In the genomic region with DNA sequence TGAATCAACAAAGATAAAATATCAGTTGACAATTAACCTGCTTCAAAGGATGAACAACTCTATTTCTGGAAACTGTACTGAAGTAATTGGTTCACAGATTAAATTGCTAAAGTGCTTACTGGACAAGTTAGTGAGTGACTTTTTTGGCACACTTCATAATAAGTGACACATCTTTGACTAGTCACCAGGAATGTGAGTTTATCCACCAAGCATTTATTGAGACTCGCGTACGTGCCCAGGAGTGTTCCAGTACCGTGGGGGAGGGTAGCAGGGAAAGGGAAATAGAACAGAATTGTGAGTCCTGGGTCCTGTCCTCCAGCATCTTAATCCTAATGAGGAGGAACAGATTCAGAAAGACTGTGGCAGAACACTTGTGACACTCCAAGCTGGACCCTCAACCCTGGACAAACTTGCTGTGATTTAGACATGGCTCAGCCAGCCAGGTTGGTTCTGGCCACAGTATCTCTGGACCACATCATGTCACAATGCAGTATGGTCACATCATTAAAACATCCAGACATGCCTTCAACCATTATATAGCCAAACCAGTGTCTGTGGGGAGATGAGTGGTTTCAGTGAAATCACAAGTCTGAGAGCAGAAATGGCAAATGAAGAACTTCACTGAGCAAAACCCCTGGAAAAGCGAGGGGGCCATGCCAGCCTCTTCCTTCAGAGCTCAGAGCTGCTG, we compare ENCODE assay signal across 18 cellular contexts.
DNase-seq lines count a peak whose midpoint lies in the region; ATAC-seq, FAIRE-seq and TF ChIP-seq lines count a peak whose summit lies in the region.
"Had no signal": no experiment of that assay in that cellular context is flagged by ENCODE, and none has a peak within 500 bp of the region (broad histone marks: within the 10 kb centered on the region; RNA-seq: fewer than 3 reads in every experiment).

No MANE protein-coding gene starts in this region.

- H3K9me3 ChIP-seq in HepG2 (ENCODE audit: low read length): no peaks in the 10 kb centered on the region
- H3K9me3 ChIP-seq: adrenal gland, pancreas had no signal

- POLR2A ChIA-PET in BJ (lab: Charles Lee) (no interaction called here), HepG2 (lab: Yijun Ruan, JAX) (no interaction called here)

- no peak for TF ChIP-seq CTCF in BJ (IDR thresholded peaks at IDR 0.05; ENCODE audit: insufficient read depth, low read depth, low read length)
- no peak for TF ChIP-seq CTCF in nephron (IDR thresholded peaks at IDR 0.05; ENCODE audit: unreplicated experiment in 3 of 3)
- no peak for TF ChIP-seq CTCF in HepG2 (CRISPR knock-in tag; IDR thresholded peaks at IDR 0.05)

- H3K36me3 ChIP-seq in BJ (ENCODE audit: control insufficient read depth, insufficient read depth, low read length): no peaks in the 10 kb centered on the region
- no peaks in the 10 kb centered on the region for H3K36me3 ChIP-seq in HepG2 (replicated peaks in 1 of 2; ENCODE audit: control insufficient read depth in 1 of 2, insufficient read depth in 2 of 2, low read length in 2 of 2)
- H3K36me3 ChIP-seq: adrenal gland, BLaER1, pancreas had no signal

- no TSS peak for BruUV-seq in HepG2 (replicated peaks; lab: Mats Ljungman, UMichigan)

- H3K4me3 ChIP-seq in BJ (ENCODE audit: low read depth, low read length) (no peak overlapping the region), HepG2 (replicated peaks in 1 of 3; ENCODE audit: insufficient read depth in 1 of 3, low read depth in 2 of 3, low read length in 3 of 3) (no peak overlapping the region)
- H3K4me3 ChIP-seq: adrenal gland, BLaER1, pancreas had no signal

- no peak overlapping the region for H2AFZ ChIP-seq in HepG2 (ENCODE audit: low read length)

- H3K36me3 Mint-ChIP-seq in nephron (ENCODE audit: low read depth): no peaks in the 10 kb centered on the region
- H3K36me3 Mint-ChIP-seq: stimulated activated effector memory CD8-positive, alpha-beta T cell treated with anti-CD3 and anti-CD28 coated beads, Interleukin-12 subunit alpha, Interleukin-12 subunit beta, amount 100 ng/mL, for 72 hours had no signal

- H3K27me3 Mint-ChIP-seq in nephron (ENCODE audit: low read depth): no peaks in the 10 kb centered on the region

- no peak overlapping the region for H3K4me3 Mint-ChIP-seq in nephron
- H3K4me3 Mint-ChIP-seq: stimulated activated effector memory CD8-positive, alpha-beta T cell treated with anti-CD3 and anti-CD28 coated beads, Interleukin-12 subunit alpha, Interleukin-12 subunit beta, amount 100 ng/mL, for 72 hours had no signal

- no peak for FAIRE-seq in HepG2 (lab: Jason Lieb, UNC)
- FAIRE-seq: GM18507, pancreas had no signal

- no peak for TF ChIP-seq EP300 in Ishikawa (IDR thresholded peaks at IDR 0.05; ENCODE audit: borderline replicate concordance)
- no peak for TF ChIP-seq EP300 in HepG2 (IDR thresholded peaks at IDR 0.05; ENCODE audit: low read depth in 2 of 2, low read length in 2 of 2)
- no peak for TF ChIP-seq EP300 in HepG2 (CRISPR knock-in tag; IDR thresholded peaks at IDR 0.05; ENCODE audit: borderline replicate concordance)

- no peaks in the 10 kb centered on the region for H3K9me3 Mint-ChIP-seq in nephron

- intact Hi-C loops in HepG2 (cut with micrococcal nuclease; ENCODE audit: unreplicated experiment): loop anchor here (2.0 kb wide), 1 partner anchor 67 kb away; no protein-coding TSS in a partner anchor

- H3K27ac Mint-ChIP-seq in nephron: peak overlapping the region; percentile 30 to 80 (median 66)
- H3K27ac Mint-ChIP-seq: stimulated activated effector memory CD8-positive, alpha-beta T cell treated with anti-CD3 and anti-CD28 coated beads, Interleukin-12 subunit alpha, Interleukin-12 subunit beta, amount 100 ng/mL, for 72 hours had no signal

- H3K4me1 Mint-ChIP-seq in nephron: peaks cover 52% of the 10 kb centered on the region
- H3K4me1 Mint-ChIP-seq: stimulated activated effector memory CD8-positive, alpha-beta T cell treated with anti-CD3 and anti-CD28 coated beads, Interleukin-12 subunit alpha, Interleukin-12 subunit beta, amount 100 ng/mL, for 72 hours had no signal

- in situ Hi-C loops in HepG2 (cut with HindIII; ENCODE audit: extremely low pct_ligation_motif_present, low pct_unique_long_range_greater_than_20kb): no loop called here

- TF ChIP-seq RAD21 in Ishikawa (IDR thresholded peaks at IDR 0.05; ENCODE audit: low read depth) (no peak), HepG2 (CRISPR knock-in tag; IDR thresholded peaks at IDR 0.05) (no peak)

- no peak overlapping the region for H3K9ac ChIP-seq in HepG2 (ENCODE audit: insufficient read depth, low read depth, low read length)
- H3K9ac ChIP-seq: BLaER1, KMS-11 had no signal

- 56% methylated on average over 5 of the region's 5 CpGs for WGBS in HepG2 (ENCODE audit: low lambda C conversion rate)

- H3K79me2 ChIP-seq in HepG2 (ENCODE audit: insufficient read depth, low read length): no peaks in the 10 kb centered on the region

- no peak for ATAC-seq in HepG2
- ATAC-seq: stimulated activated effector memory CD8-positive, alpha-beta T cell treated with anti-CD3 and anti-CD28 coated beads, Interleukin-12 subunit alpha, Interleukin-12 subunit beta, amount 100 ng/mL, for 72 hours had no signal

- no peak overlapping the region for H3K4me2 ChIP-seq in HepG2 (ENCODE audit: low read depth, low read length)
- H3K4me2 ChIP-seq: BLaER1, KMS-11 had no signal

- H3K4me1 ChIP-seq in HepG2 (ENCODE audit: insufficient read depth, low read length): no peaks in the 10 kb centered on the region
- H3K4me1 ChIP-seq: pancreas had no signal

- H3K27ac ChIP-seq in epithelial cell of prostate (no peak overlapping the region), HepG2 (ENCODE audit: extremely low read length, insufficient read depth, low read length) (no peak overlapping the region)
- H3K27ac ChIP-seq: adrenal gland, BLaER1, KMS-11, pancreas had no signal

- H3K27me3 ChIP-seq in BJ (ENCODE audit: control insufficient read depth, insufficient read depth, low read length) (no peaks in the 10 kb centered on the region), HepG2 (ENCODE audit: control insufficient read depth in 1 of 2, insufficient read depth in 2 of 2, low read length in 2 of 2) (no peaks in the 10 kb centered on the region)
- H3K27me3 ChIP-seq: adrenal gland, BLaER1, pancreas had no signal

- peak; percentile 63 for DNase-seq in BJ (ENCODE audit: low read depth)
- peak; percentile 29 for DNase-seq in epithelial cell of prostate (ENCODE audit: low read depth, low spot score)
- DNase-seq in HepG2 (ENCODE audit: low spot score): no peak
- DNase-seq in stimulated activated CD4-positive, alpha-beta T cell treated with anti-CD3 and anti-CD28 coated beads, Interleukin-4, amount 100 ng/mL, for 4 hours: no peak
- no peak for DNase-seq in dermis blood vessel endothelial cell
- DNase-seq in COLO829 (ENCODE audit: low spot score): no peak
- DNase-seq: activated T-cell treated with anti-CD3 and anti-CD28 coated beads for 4 hours; adrenal gland; hypothalamus; pancreas; stimulated activated CD4-positive, alpha-beta T cell treated with anti-CD3 and anti-CD28 coated beads, Interleukin-2, amount 100 ng/mL, for 24 hours; SW 1271 had no signal

- CTCF ChIA-PET in BJ (lab: Yijun Ruan, JAX): interaction anchor here (3.0 kb wide), 1 partner anchor 10 kb away, joined by 15 read pairs; no protein-coding TSS in a partner anchor
- CTCF ChIA-PET in HepG2 (lab: Yijun Ruan, JAX; ENCODE audit: low intra/inter-chr PET ratio, low total read pairs): no interaction called here

- TF ChIP-seq POLR2A in HepG2 (IDR thresholded peaks at IDR 0.05; ENCODE audit: insufficient read depth in 1 of 2, low read depth in 2 of 2, low read length in 2 of 2): no peak

- no peaks in the 10 kb centered on the region for H4K20me1 ChIP-seq in HepG2 (ENCODE audit: insufficient read depth, low read length)
- H4K20me1 ChIP-seq: BLaER1 had no signal

TF ChIP-seq in Ishikawa, 13 proteins besides CTCF, POLR2A, EP300 and RAD21:
- TF ChIP-seq TEAD4 (IDR thresholded peaks at IDR 0.05) (0 out of 2 replicates have a peak, but pooled peaks have one; percentile 22), FOXM1 (IDR thresholded peaks at IDR 0.05; ENCODE audit: borderline replicate concordance, low read depth) (no peak), NFIC (IDR thresholded peaks at IDR 0.05) (no peak), CREB1 (IDR thresholded peaks at IDR 0.05; ENCODE audit: low read depth) (no peak), TCF12 (IDR thresholded peaks at IDR 0.05; ENCODE audit: low read depth) (no peak), YY1 (IDR thresholded peaks at IDR 0.05; ENCODE audit: low read depth) (no peak)
- TF ChIP-seq, protein P1, sequence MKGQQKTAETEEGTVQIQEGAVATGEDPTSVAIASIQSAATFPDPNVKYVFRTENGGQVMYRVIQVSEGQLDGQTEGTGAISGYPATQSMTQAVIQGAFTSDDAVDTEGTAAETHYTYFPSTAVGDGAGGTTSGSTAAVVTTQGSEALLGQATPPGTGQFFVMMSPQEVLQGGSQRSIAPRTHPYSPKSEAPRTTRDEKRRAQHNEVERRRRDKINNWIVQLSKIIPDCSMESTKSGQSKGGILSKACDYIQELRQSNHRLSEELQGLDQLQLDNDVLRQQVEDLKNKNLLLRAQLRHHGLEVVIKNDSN (IDR thresholded peaks at IDR 0.05): no peak

TF ChIP-seq in HepG2, 621 proteins besides CTCF, POLR2A, EP300 and RAD21:
- TF ChIP-seq ZNF326 (CRISPR knock-in tag; IDR thresholded peaks at IDR 0.05; ENCODE audit: borderline replicate concordance) (no peak), MAFK (conservative IDR thresholded peaks at IDR 0.05 in 1 of 2, IDR thresholded peaks at IDR 0.05 in 1 of 2; ENCODE audit: low read length in 2 of 2) (0 out of 4 replicates have a peak, but pooled peaks of 1 of the 2 experiments have one; percentile 7)

Comparison
In these comparisons a context has a peak if more than half of its experiments do, and no peak if none do; other contexts are left out.
1. DNase-seq: peak in BJ (single experiment) and epithelial cell of prostate (single experiment); none in HepG2 (single experiment), stimulated activated CD4-positive, alpha-beta T cell treated with anti-CD3 and anti-CD28 coated beads, Interleukin-4, amount 100 ng/mL, for 4 hours (0 of 2), dermis blood vessel endothelial cell (single experiment) and COLO829 (single experiment).